Comparison of ENCODE assay signal across 26 cellular contexts in the genomic region with DNA sequence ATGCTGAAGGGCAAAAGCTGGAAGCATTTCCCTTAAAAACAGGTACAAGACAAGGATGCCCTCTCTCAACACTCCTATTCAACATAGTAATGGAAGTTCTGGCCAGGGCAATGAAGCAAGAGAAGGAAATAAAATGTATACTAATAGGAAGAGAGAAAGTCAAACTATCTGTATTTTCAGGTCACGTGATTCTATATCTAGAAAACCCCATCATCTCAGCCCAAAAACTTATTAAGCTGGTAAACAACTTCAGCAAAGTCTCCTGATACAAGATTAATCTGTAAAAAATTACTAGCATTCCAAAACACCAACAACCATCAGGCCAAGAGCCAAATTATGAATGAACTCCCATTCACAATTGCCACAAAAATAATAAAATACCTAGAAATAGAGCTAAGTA.
"Had no signal": no experiment of that assay in that cellular context is flagged by ENCODE, and none has a peak within 500 bp of the region (broad histone marks: within the 10 kb centered on the region; RNA-seq: fewer than 3 reads in every experiment).

No MANE protein-coding gene starts in this region.

- DNase-seq: stimulated activated CD4-positive, alpha-beta T cell treated with anti-CD3 and anti-CD28 coated beads, Interleukin-2, amount 100 ng/mL, for 48 hours; stimulated activated CD4-positive, alpha-beta T cell treated with anti-CD3 and anti-CD28 coated beads, Interleukin-4, amount 100 ng/mL, for 1 hour; stimulated activated CD4-positive, alpha-beta T cell treated with anti-CD3 and anti-CD28 coated beads, Interleukin-4, amount 100 ng/mL, for 24 hours; stimulated activated CD4-positive, alpha-beta T cell treated with anti-CD3 and anti-CD28 coated beads, Interleukin-4, amount 100 ng/mL, for 4 hours; stimulated activated CD8-positive, alpha-beta memory T cell treated with anti-CD3 and anti-CD28 coated beads, Interleukin-4, amount 100 ng/mL, for 48 hours; stimulated activated naive B cell treated with anti-CD40 and anti-IgM and Interleukin-4, amounts not matched to agents 10 μg/mL and 1 μg/mL and 100 μg/mL, for 72 hours; stimulated activated naive CD4-positive, alpha-beta T cell; stimulated activated naive CD4-positive, alpha-beta T cell treated with Interleukin-2 at 50 U/mL for 16 hours; stimulated activated naive CD8-positive, alpha-beta T cell treated with anti-CD3 and anti-CD28 coated beads, Interleukin-15, amount 100 ng/mL, for 72 hours; stimulated activated naive CD8-positive, alpha-beta T cell treated with anti-CD3 and anti-CD28 coated beads, Interleukin-15, Interleukin-2, amounts not matched to agents 100 U/mL and 50 U/mL, for 24 hours; stomach; substantia nigra; testis; thyroid gland; tibial artery; transverse colon; trophoblast cell; upper lobe of left lung; upper lobe of right lung; uterus had no signal

- H3K9me3 ChIP-seq: testis, thoracic aorta, thyroid gland, uterus, vagina had no signal

- H3K27ac ChIP-seq: stomach, suprapubic skin, testis, thoracic aorta, thyroid gland, tibial artery, tibial nerve, transverse colon, upper lobe of left lung, upper lobe of right lung, uterus, vagina had no signal

- H3K27me3 ChIP-seq: stomach, suprapubic skin, testis, thyroid gland, tibial artery, tibial nerve, transverse colon, upper lobe of left lung, upper lobe of right lung, uterus, vagina had no signal

- ATAC-seq: stimulated activated effector memory CD8-positive, alpha-beta T cell treated with anti-CD3 and anti-CD28 coated beads, Interleukin-12 subunit alpha, Interleukin-12 subunit beta, amount 100 ng/mL, for 72 hours; stimulated activated memory B cell treated with anti-CD40 and anti-IgM and Interleukin-4, amounts not matched to agents 10 μg/mL and 1 μg/mL and 100 μg/mL, for 72 hours; stimulated activated naive B cell treated with anti-CD40 and anti-IgM and Interleukin-4, amounts not matched to agents 10 μg/mL and 1 μg/mL and 100 μg/mL, for 72 hours; stimulated activated naive CD8-positive, alpha-beta T cell treated with anti-CD3 and anti-CD28 coated beads, Interleukin-15, amount 100 ng/mL, for 72 hours; stimulated activated naive CD8-positive, alpha-beta T cell treated with anti-CD3 and anti-CD28 coated beads, Interleukin-15, Interleukin-2, amounts not matched to agents 100 U/mL and 50 U/mL, for 24 hours; upper lobe of right lung had no signal

- H3K4me1 ChIP-seq: stomach, suprapubic skin, testis, thyroid gland, tibial artery, tibial nerve, transverse colon, upper lobe of left lung, upper lobe of right lung, uterus, vagina had no signal

- H3K36me3 ChIP-seq: stomach, suprapubic skin, thoracic aorta, thyroid gland, tibial artery, tibial nerve, transverse colon, upper lobe of left lung, upper lobe of right lung, uterus, vagina had no signal

- H3K4me3 ChIP-seq: stomach, suprapubic skin, testis, thoracic aorta, thyroid gland, tibial artery, tibial nerve, transverse colon, upper lobe of left lung, upper lobe of right lung, uterus, vagina had no signal
